1 cellular context compared by ENCODE assay signal in the genomic region with DNA sequence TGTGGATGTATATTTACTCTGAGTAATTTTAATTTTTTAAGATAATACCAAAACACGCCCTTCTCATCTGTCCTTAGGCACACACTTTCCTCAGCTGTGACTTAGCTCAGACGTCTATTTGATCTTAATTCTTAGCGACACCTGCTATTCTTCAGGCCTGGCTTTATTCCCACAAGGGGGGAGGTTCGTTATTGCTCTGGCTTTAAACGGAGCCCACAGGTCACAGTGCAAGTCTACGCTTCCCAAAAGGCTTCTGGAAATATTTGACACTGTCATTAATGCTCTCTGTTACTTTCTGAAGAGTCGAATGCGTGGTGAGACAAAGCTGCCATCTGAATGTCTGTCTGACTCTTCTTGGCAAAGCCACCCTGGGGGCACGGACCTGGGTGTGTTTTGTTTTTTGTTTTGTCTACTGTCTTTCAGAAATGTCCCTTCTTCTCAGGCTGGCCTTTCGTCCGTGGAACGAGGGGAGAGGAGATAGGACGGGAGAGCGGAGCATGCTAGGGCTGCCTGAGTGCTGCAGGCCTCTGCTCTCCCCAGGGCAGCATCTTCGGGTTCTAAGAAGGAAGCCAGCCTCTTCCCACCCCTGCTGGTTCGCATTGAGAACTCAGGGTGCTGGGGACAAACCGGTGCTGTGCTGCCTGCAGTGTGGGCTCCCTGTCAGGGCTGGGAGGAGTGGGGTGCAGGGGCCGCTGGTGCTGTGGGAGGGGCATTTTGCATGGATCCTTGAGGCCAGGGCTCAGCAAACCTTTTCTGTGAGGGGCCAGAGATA.
TF ChIP-seq lines count a peak whose summit lies in the region.

No MANE protein-coding gene starts in this region.

TF ChIP-seq in K562, 482 proteins besides CTCF, POLR2A, EP300 and RAD21:
- TF ChIP-seq, protein P1, sequence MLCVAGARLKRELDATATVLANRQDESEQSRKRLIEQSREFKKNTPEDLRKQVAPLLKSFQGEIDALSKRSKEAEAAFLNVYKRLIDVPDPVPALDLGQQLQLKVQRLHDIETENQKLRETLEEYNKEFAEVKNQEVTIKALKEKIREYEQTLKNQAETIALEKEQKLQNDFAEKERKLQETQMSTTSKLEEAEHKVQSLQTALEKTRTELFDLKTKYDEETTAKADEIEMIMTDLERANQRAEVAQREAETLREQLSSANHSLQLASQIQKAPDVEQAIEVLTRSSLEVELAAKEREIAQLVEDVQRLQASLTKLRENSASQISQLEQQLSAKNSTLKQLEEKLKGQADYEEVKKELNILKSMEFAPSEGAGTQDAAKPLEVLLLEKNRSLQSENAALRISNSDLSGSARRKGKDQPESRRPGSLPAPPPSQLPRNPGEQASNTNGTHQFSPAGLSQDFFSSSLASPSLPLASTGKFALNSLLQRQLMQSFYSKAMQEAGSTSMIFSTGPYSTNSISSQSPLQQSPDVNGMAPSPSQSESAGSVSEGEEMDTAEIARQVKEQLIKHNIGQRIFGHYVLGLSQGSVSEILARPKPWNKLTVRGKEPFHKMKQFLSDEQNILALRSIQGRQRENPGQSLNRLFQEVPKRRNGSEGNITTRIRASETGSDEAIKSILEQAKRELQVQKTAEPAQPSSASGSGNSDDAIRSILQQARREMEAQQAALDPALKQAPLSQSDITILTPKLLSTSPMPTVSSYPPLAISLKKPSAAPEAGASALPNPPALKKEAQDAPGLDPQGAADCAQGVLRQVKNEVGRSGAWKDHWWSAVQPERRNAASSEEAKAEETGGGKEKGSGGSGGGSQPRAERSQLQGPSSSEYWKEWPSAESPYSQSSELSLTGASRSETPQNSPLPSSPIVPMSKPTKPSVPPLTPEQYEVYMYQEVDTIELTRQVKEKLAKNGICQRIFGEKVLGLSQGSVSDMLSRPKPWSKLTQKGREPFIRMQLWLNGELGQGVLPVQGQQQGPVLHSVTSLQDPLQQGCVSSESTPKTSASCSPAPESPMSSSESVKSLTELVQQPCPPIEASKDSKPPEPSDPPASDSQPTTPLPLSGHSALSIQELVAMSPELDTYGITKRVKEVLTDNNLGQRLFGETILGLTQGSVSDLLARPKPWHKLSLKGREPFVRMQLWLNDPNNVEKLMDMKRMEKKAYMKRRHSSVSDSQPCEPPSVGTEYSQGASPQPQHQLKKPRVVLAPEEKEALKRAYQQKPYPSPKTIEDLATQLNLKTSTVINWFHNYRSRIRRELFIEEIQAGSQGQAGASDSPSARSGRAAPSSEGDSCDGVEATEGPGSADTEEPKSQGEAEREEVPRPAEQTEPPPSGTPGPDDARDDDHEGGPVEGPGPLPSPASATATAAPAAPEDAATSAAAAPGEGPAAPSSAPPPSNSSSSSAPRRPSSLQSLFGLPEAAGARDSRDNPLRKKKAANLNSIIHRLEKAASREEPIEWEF (CRISPR knock-in tag; IDR thresholded peaks at IDR 0.05) = no peak
- TF ChIP-seq DDX20 (tag; IDR thresholded peaks at IDR 0.05; ENCODE audit: low read depth) (no peak), CXXC5 (CRISPR knock-in tag; IDR thresholded peaks at IDR 0.05) (no peak)
- TF ChIP-seq, protein P2, sequence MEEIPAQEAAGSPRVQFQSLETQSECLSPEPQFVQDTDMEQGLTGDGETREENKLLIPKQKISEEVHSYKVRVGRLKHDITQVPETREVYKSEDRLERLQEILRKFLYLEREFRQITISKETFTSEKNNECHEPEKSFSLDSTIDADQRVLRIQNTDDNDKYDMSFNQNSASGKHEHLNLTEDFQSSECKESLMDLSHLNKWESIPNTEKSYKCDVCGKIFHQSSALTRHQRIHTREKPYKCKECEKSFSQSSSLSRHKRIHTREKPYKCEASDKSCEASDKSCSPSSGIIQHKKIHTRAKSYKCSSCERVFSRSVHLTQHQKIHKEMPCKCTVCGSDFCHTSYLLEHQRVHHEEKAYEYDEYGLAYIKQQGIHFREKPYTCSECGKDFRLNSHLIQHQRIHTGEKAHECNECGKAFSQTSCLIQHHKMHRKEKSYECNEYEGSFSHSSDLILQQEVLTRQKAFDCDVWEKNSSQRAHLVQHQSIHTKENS (CRISPR knock-in tag; IDR thresholded peaks at IDR 0.05) = no peak
